ENCODE assay signal across 8 cellular contexts in genomic region chr22:17638432-17639237, GRCh38.
DNase-seq lines count a peak whose midpoint lies in the region; ATAC-seq lines count a peak whose summit lies in the region.

BCL2L13 (plus strand) TSS chr22:17638757; CDS start chr22:17655712, 16,955 bp downstream.

- DNase-seq in DMS 273 (lab: John Stamatoyannopoulos, UW; ENCODE audit: unreplicated experiment) (peak; percentile 96), HuH-7.5 (ENCODE audit: low spot score) (peak; percentile 92), OCI-M1 (lab: John Stamatoyannopoulos, UW) (peak; percentile 98), activated T-cell treated with anti-CD3 and anti-CD28 coated beads for 24 hours (ENCODE audit: low read depth) (peak; percentile 84), epidermal melanocyte (ENCODE audit: insufficient read length, low spot score) (peak; percentile 86), middle frontal gyrus (ENCODE audit: extremely low spot score, low spot score) (peak; percentile 86)
- peak; percentile 75 to 82 for DNase-seq in stimulated activated CD8-positive, alpha-beta memory T cell treated with anti-CD3 and anti-CD28 coated beads, Interleukin-2, amount 100 ng/mL, for 1 hour (ENCODE audit: low read depth in 2 of 2)

- ATAC-seq in GM21515 (IDR thresholded peaks at IDR 0.05; ENCODE audit: unreplicated experiment), result peak; percentile 88

Comparison
In these comparisons a context has a peak if more than half of its experiments do, and no peak if none do; other contexts are left out.
1. Peak in every context shown above with its lines: DNase-seq and ATAC-seq.